12 cellular contexts compared by ENCODE assay signal in genomic region chr16:630815-631405, GRCh38. TPM values are rescaled to one million over a fixed set of nuclear protein-coding genes. Genes with fewer than 3 reads are reported as not detected.
DNase-seq lines count a peak whose midpoint lies in the region; ATAC-seq and TF ChIP-seq lines count a peak whose summit lies in the region.
"Had no signal": no experiment of that assay in that cellular context is flagged by ENCODE, and none has a peak within 500 bp of the region (broad histone marks: within the 10 kb centered on the region; RNA-seq: fewer than 3 reads in every experiment).

Gene WFIKKN1, plus strand, starts transcription at chr16:630985. Its CDS starts 269 bp downstream, at chr16:631254.

- H3K27me3 ChIP-seq in GM23338 (ENCODE audit: insufficient read depth) (no peaks in the 10 kb centered on the region), iPS-18a (ENCODE audit: control insufficient read depth, insufficient read depth, low read length) (no peaks in the 10 kb centered on the region), Peyer's patch (no peaks in the 10 kb centered on the region)
- H3K27me3 ChIP-seq: uterus had no signal

- H3K4me1 Mint-ChIP-seq in GM23338, result peaks cover 12% of the 10 kb centered on the region

- no peaks in the 10 kb centered on the region for H3K9me2 ChIP-seq in GM23338 (ENCODE audit: insufficient read depth)

- peak within 1 kb of the TSS; percentile 46; the same call in 2 of the 3 replicates for H3K4me3 Mint-ChIP-seq in GM23338
- H3K4me3 Mint-ChIP-seq: activated naive CD8-positive, alpha-beta T cell treated with anti-CD3 and anti-CD28 coated beads for 36 hours had no signal

- H2AFZ ChIP-seq in GM23338, result no peak within 1 kb of the TSS

- peak within 1 kb of the TSS; percentile 89 for H3K27ac Mint-ChIP-seq in GM23338
- H3K27ac Mint-ChIP-seq: activated naive CD8-positive, alpha-beta T cell treated with anti-CD3 and anti-CD28 coated beads for 36 hours had no signal

- ATAC-seq in GM23338, result peak; percentile 59
- ATAC-seq in HG02981 (IDR thresholded peaks at IDR 0.05; ENCODE audit: unreplicated experiment), result no peak

- H3K36me3 Mint-ChIP-seq in GM23338 (ENCODE audit: low read depth), result no peaks in the 10 kb centered on the region; the same call in 2 of the 3 replicates

- DNase-seq in GM23338 (ENCODE audit: low spot score) (peak; percentile 78), SK-N-DZ (ENCODE audit: low spot score) (peak; percentile 54), retina (peak; percentile 73), NCI-H1105 (lab: John Stamatoyannopoulos, UW) (no peak), Peyer's patch (no peak)
- no peak for DNase-seq in stimulated activated CD4-positive, alpha-beta T cell treated with anti-CD3 and anti-CD28 coated beads, Interleukin-12 subunit alpha, Interleukin-12 subunit beta, amount 100 ng/mL, for 4 hours
- DNase-seq: activated CD4-positive, alpha-beta T cell treated with anti-CD3 and anti-CD28 coated beads for 1 hour; activated naive CD8-positive, alpha-beta T cell treated with anti-CD3 and anti-CD28 coated beads for 36 hours; DMS79 treated with DMSO at 0.1 percent for 48 hours had no signal

- H3K36me3 ChIP-seq in GM23338 (ENCODE audit: insufficient read depth) (no peaks in the 10 kb centered on the region), iPS-18a (ENCODE audit: control insufficient read depth, low read depth, low read length) (no peaks in the 10 kb centered on the region), Peyer's patch (peaks cover 0 to 46% (median 0%) of the 10 kb centered on the region in 3 donors)
- H3K36me3 ChIP-seq: uterus had no signal

- H3F3A ChIP-seq in GM23338 (replicated peaks; ENCODE audit: low read depth), result no peaks in the 10 kb centered on the region

- H3K9me3 ChIP-seq in iPS-18a (ENCODE audit: control insufficient read depth, low read depth, low read length), result no peaks in the 10 kb centered on the region
- H3K9me3 ChIP-seq in Peyer's patch, result no peaks in the 10 kb centered on the region
- H3K9me3 ChIP-seq: uterus had no signal

- peaks cover 13% of the 10 kb centered on the region for H3K4me1 ChIP-seq in GM23338 (ENCODE audit: insufficient read depth)
- H3K4me1 ChIP-seq in iPS-18a (ENCODE audit: control insufficient read depth, low read depth, low read length), result peaks cover 11% of the 10 kb centered on the region
- peaks cover 0 to 31% (median 12%) of the 10 kb centered on the region in 4 donors for H3K4me1 ChIP-seq in Peyer's patch

- peak within 1 kb of the TSS; percentile 51 for H3K4me3 ChIP-seq in GM23338
- peak within 1 kb of the TSS; percentile 34 for H3K4me3 ChIP-seq in iPS-18a (ENCODE audit: low read length)
- no peak within 1 kb of the TSS for H3K4me3 ChIP-seq in Peyer's patch
- H3K4me3 ChIP-seq: uterus had no signal

- H3K27me3 Mint-ChIP-seq in GM23338 (ENCODE audit: insufficient read depth, low read depth, poor library complexity), result peaks cover 16% of the 10 kb centered on the region
- H3K27me3 Mint-ChIP-seq: activated naive CD8-positive, alpha-beta T cell treated with anti-CD3 and anti-CD28 coated beads for 36 hours had no signal

- peak within 1 kb of the TSS; percentile 74 for H3K4me2 ChIP-seq in GM23338

- H3K27ac ChIP-seq in GM23338 (ENCODE audit: low read depth) (peak within 1 kb of the TSS; percentile 74; the same call in 1 of the 2 replicates), iPS-18a (ENCODE audit: low read length) (peak within 1 kb of the TSS; percentile 41), Peyer's patch (no peak within 1 kb of the TSS)

- H4K20me1 ChIP-seq in GM23338 (replicated peaks; ENCODE audit: insufficient read depth), result no peaks in the 10 kb centered on the region

- TF ChIP-seq POLR2A in Peyer's patch (IDR thresholded peaks at IDR 0.05), result no peak

- no peaks in the 10 kb centered on the region; the same call in 1 of the 2 replicates for H3K79me2 ChIP-seq in GM23338 (replicated peaks; ENCODE audit: insufficient read depth)

- TF ChIP-seq CTCF in GM23338 (conservative IDR thresholded peaks at IDR 0.05; ENCODE audit: low read depth in 2 of 2), result no peak
- TF ChIP-seq CTCF in Peyer's patch (IDR thresholded peaks at IDR 0.05), result no peak

- H3K9me3 Mint-ChIP-seq in GM23338, result no peaks in the 10 kb centered on the region
- H3K9me3 Mint-ChIP-seq: activated naive CD8-positive, alpha-beta T cell treated with anti-CD3 and anti-CD28 coated beads for 36 hours had no signal

- H3K9ac ChIP-seq in iPS-18a (ENCODE audit: low read length), result peak within 1 kb of the TSS; percentile 24

TF ChIP-seq in GM23338, 12 proteins besides CTCF, POLR2A, EP300 and RAD21:
- TF ChIP-seq POLR2AphosphoS5 (IDR thresholded peaks at IDR 0.05; ENCODE audit: low read depth) (peak; percentile 63; the same call in 1 of the 2 replicates), ETS1 (IDR thresholded peaks at IDR 0.05) (no peak)

RNA-seq across cellular contexts. Expression of gene WFIKKN1, which starts in this region (rescaled TPM):
- total RNA-seq in GM23338 (2014; rRNA removed; shearing (Covaris generic)), result 6.8 and 11.2 TPM in 2 replicates
- 3.5 and 4.0 TPM in 2 replicates for polyA plus RNA-seq in GM23338 (2016; fragmentation: Nextera tagmentation; extraction: Ambion mirVana)
- 4.0 and 5.7 TPM in 2 replicates for polyA plus RNA-seq in SK-N-DZ (2014; cell fraction: cytosol; rRNA removed)
- polyA plus RNA-seq in SK-N-DZ (2014; cell fraction: nucleus; rRNA removed), result 5.5 and 7.7 TPM in 2 replicates
- 1 to 10 TPM; 2.5 to 6.2 (median 3.8) TPM for total RNA-seq in Peyer's patch

Comparison
In these comparisons a context has a peak if more than half of its experiments do, and no peak if none do; other contexts are left out.
1. DNase-seq: peak in GM23338 (single experiment), SK-N-DZ (single experiment) and retina (single experiment); none in NCI-H1105 (single experiment), Peyer's patch (0 of 3) and stimulated activated CD4-positive, alpha-beta T cell treated with anti-CD3 and anti-CD28 coated beads, Interleukin-12 subunit alpha, Interleukin-12 subunit beta, amount 100 ng/mL, for 4 hours (single experiment).
2. H3K27ac ChIP-seq: peak in GM23338 (single experiment) and iPS-18a (single experiment); none in Peyer's patch (0 of 4).
3. H3K4me3 ChIP-seq: peak in GM23338 (single experiment) and iPS-18a (single experiment); none in Peyer's patch (0 of 4).